Comparison of ENCODE assay signal across 8 cellular contexts in genomic region chr11:10366568-10367331, GRCh38.
DNase-seq lines count a peak whose midpoint lies in the region; ATAC-seq and TF ChIP-seq lines count a peak whose summit lies in the region.

No MANE protein-coding gene starts in this region.

- no peaks in the 10 kb centered on the region for H3K27me3 ChIP-seq in CD8-positive, alpha-beta T cell (ENCODE audit: insufficient read depth, low read length)
- no peaks in the 10 kb centered on the region for H3K27me3 ChIP-seq in HUES48 (ENCODE audit: control insufficient read depth, insufficient read depth, low read length)
- H3K27me3 ChIP-seq in fibroblast of lung (ENCODE audit: control insufficient read depth, insufficient read depth, low read length) = no peaks in the 10 kb centered on the region
- no peaks in the 10 kb centered on the region for H3K27me3 ChIP-seq in neuronal stem cell (ENCODE audit: control insufficient read depth in 3 of 3, insufficient read depth in 3 of 3, low read depth in 1 of 3, low read length in 3 of 3)
- no peaks in the 10 kb centered on the region for H3K27me3 ChIP-seq in suprapubic skin

- CTCF ChIA-PET in CD8-positive, alpha-beta T cell (lab: Charles Lee) = interaction anchor here (0.6 to 2.0 kb wide), 11 partner anchors 9 to 63 kb away, joined by 3 to 12 read pairs (median 4); no protein-coding TSS in a partner anchor

- no peak overlapping the region for H4K8ac ChIP-seq in neuronal stem cell (ENCODE audit: low read depth, low read length)

- H3K23ac ChIP-seq in neuronal stem cell (ENCODE audit: low read depth, low read length, poor library complexity) = peak overlapping the region; percentile 40

- H3K27ac ChIP-seq in CD8-positive, alpha-beta T cell (ENCODE audit: low read depth, low read length) = no peak overlapping the region
- H3K27ac ChIP-seq in HUES48 (ENCODE audit: low read depth, low read length) = peak overlapping the region; percentile 67
- H3K27ac ChIP-seq in fibroblast of lung (ENCODE audit: insufficient read depth, low read length) = peak overlapping the region; percentile 51
- no peak overlapping the region for H3K27ac ChIP-seq in neuronal stem cell (replicated peaks; ENCODE audit: low read length)
- H3K27ac ChIP-seq in suprapubic skin = no peak overlapping the region

- no CpG with 5 or more reads among the region's 8 CpGs for WGBS in neuronal stem cell (ENCODE audit: extremely low coverage in 2 of 2, insufficient read length in 2 of 2, insufficient replicate concordance in 1 of 2), 2 donors
- WGBS in suprapubic skin = 32% methylated on average over 8 of the region's 8 CpGs

- peaks cover 8% of the 10 kb centered on the region for H3K27me3 Mint-ChIP-seq in CD8-positive, alpha-beta T cell (ENCODE audit: low read depth)

- no peaks in the 10 kb centered on the region for H3K9me3 Mint-ChIP-seq in CD8-positive, alpha-beta T cell

- no peak overlapping the region for H3K14ac ChIP-seq in neuronal stem cell (ENCODE audit: low read length)

- H2BK12ac ChIP-seq in neuronal stem cell (ENCODE audit: low read length) = peak overlapping the region; percentile 47

- H2AK5ac ChIP-seq in neuronal stem cell (ENCODE audit: low read depth, low read length) = peak overlapping the region; percentile 11

- H3K79me2 ChIP-seq in fibroblast of lung (ENCODE audit: control insufficient read depth, insufficient read depth, low read length) = no peaks in the 10 kb centered on the region

- no peak overlapping the region for H2BK5ac ChIP-seq in neuronal stem cell (ENCODE audit: low read length)

- no peak overlapping the region for H3K9ac ChIP-seq in HUES48 (ENCODE audit: low read depth, low read length)
- H3K9ac ChIP-seq in fibroblast of lung (ENCODE audit: insufficient read depth, low read length) = no peak overlapping the region
- H3K9ac ChIP-seq in neuronal stem cell (ENCODE audit: low read depth, low read length, poor library complexity) = no peak overlapping the region

- H4K91ac ChIP-seq in neuronal stem cell (ENCODE audit: low read depth, low read length, poor library complexity) = no peak overlapping the region

- H3K27ac Mint-ChIP-seq in CD8-positive, alpha-beta T cell = no peak overlapping the region

- H3K4me3 ChIP-seq in CD8-positive, alpha-beta T cell (ENCODE audit: low read depth, low read length) = no peak overlapping the region
- H3K4me3 ChIP-seq in HUES48 (ENCODE audit: low read depth, low read length) = no peak overlapping the region
- peak overlapping the region in 1 of 4 experiments; percentile 21 for H3K4me3 ChIP-seq in fibroblast of lung (replicated peaks in 1 of 4; ENCODE audit: control extremely low read depth in 1 of 4, insufficient read depth in 1 of 4, low read depth in 3 of 4, low read length in 4 of 4)
- no peak overlapping the region for H3K4me3 ChIP-seq in neuronal stem cell (ENCODE audit: low read length in 2 of 2)
- H3K4me3 ChIP-seq in suprapubic skin = no peak overlapping the region

- no peaks in the 10 kb centered on the region for H3K36me3 ChIP-seq in CD8-positive, alpha-beta T cell (ENCODE audit: insufficient read depth, low read length)
- H3K36me3 ChIP-seq in HUES48 (ENCODE audit: control insufficient read depth, insufficient read depth, low read length) = no peaks in the 10 kb centered on the region
- H3K36me3 ChIP-seq in fibroblast of lung (ENCODE audit: control insufficient read depth, insufficient read depth, low read length) = no peaks in the 10 kb centered on the region
- H3K36me3 ChIP-seq in neuronal stem cell (replicated peaks in 1 of 2; ENCODE audit: control insufficient read depth in 2 of 2, insufficient read depth in 2 of 2, low read length in 2 of 2) = no peaks in the 10 kb centered on the region
- no peaks in the 10 kb centered on the region for H3K36me3 ChIP-seq in suprapubic skin

- peak overlapping the region; percentile 13 for H3K4me2 ChIP-seq in fibroblast of lung (ENCODE audit: extremely low read depth, insufficient read depth, low read length)
- no peak overlapping the region for H3K4me2 ChIP-seq in neuronal stem cell (ENCODE audit: insufficient read depth, low read length, poor library complexity, severe bottlenecking)

- TF ChIP-seq CTCF in CD8-positive, alpha-beta T cell (IDR thresholded peaks at IDR 0.05) = peak; percentile 62
- TF ChIP-seq CTCF in GM20000 (IDR thresholded peaks at IDR 0.05; ENCODE audit: extremely low read depth, missing control alignments) (peak; percentile 81), fibroblast of lung (conservative IDR thresholded peaks at IDR 0.05 in 1 of 2, IDR thresholded peaks at IDR 0.05 in 1 of 2; ENCODE audit: low read depth in 1 of 2, low read length in 2 of 2) (peak; percentile 96), suprapubic skin (IDR thresholded peaks at IDR 0.05) (peak; percentile 51 to 81)

- H3K4me1 Mint-ChIP-seq in CD8-positive, alpha-beta T cell (ENCODE audit: low read depth) = peaks cover 4% of the 10 kb centered on the region

- ATAC-seq in CD8-positive, alpha-beta T cell = peak; percentile 55

- intact Hi-C loops in CD8-positive, alpha-beta T cell (cut with DNase I, micrococcal nuclease) = no loop called here

- no peak for TF ChIP-seq POLR2A in suprapubic skin (IDR thresholded peaks at IDR 0.05)

- no peak overlapping the region for H3K4me3 Mint-ChIP-seq in CD8-positive, alpha-beta T cell

- no peaks in the 10 kb centered on the region for H4K20me1 ChIP-seq in fibroblast of lung (ENCODE audit: control insufficient read depth, extremely low read depth, insufficient read depth, low read length)

- POLR2A ChIA-PET in CD8-positive, alpha-beta T cell (lab: Charles Lee) = no interaction called here

- H3K79me1 ChIP-seq in neuronal stem cell (ENCODE audit: low read depth, low read length) = no peaks in the 10 kb centered on the region

- H2AFZ ChIP-seq in fibroblast of lung (ENCODE audit: low read length) (no peak overlapping the region), neuronal stem cell (ENCODE audit: low read length) (peak overlapping the region; percentile 70)

- H3K4me1 ChIP-seq in CD8-positive, alpha-beta T cell (ENCODE audit: insufficient read depth, low read length) = no peaks in the 10 kb centered on the region
- H3K4me1 ChIP-seq in HUES48 (ENCODE audit: control insufficient read depth, insufficient read depth, low read length) (peaks cover 13% of the 10 kb centered on the region), fibroblast of lung (ENCODE audit: control insufficient read depth, extremely low read depth, insufficient read depth, low read length) (peaks cover 9% of the 10 kb centered on the region), neuronal stem cell (ENCODE audit: control insufficient read depth in 2 of 2, insufficient read depth in 1 of 2, low read depth in 1 of 2, low read length in 2 of 2) (peaks cover 0 to 3% of the 10 kb centered on the region in 2 donors), suprapubic skin (peaks cover 10% of the 10 kb centered on the region)

- H3K9me3 ChIP-seq in CD8-positive, alpha-beta T cell (ENCODE audit: low read length) = no peaks in the 10 kb centered on the region
- no peaks in the 10 kb centered on the region for H3K9me3 ChIP-seq in HUES48 (ENCODE audit: control insufficient read depth, insufficient read depth, low read length)
- H3K9me3 ChIP-seq in fibroblast of lung (ENCODE audit: control insufficient read depth, insufficient read depth, low read depth, low read length) = no peaks in the 10 kb centered on the region
- peaks cover 0 to 20% of the 10 kb centered on the region in 2 donors for H3K9me3 ChIP-seq in neuronal stem cell (replicated peaks in 1 of 2; ENCODE audit: control insufficient read depth in 2 of 2, insufficient read depth in 1 of 2, low read depth in 1 of 2, low read length in 2 of 2)
- no peaks in the 10 kb centered on the region for H3K9me3 ChIP-seq in suprapubic skin

- H3K18ac ChIP-seq in neuronal stem cell (ENCODE audit: low read length) = peak overlapping the region; percentile 45

- no peak for TF ChIP-seq EP300 in suprapubic skin (IDR thresholded peaks at IDR 0.05)

- peak; percentile 12 to 56 (median 33) for DNase-seq in CD8-positive, alpha-beta T cell
- DNase-seq in GM20000 (ENCODE audit: low spot score) = peak; percentile 80
- DNase-seq in OCI-M1 (lab: John Stamatoyannopoulos, UW) = peak; percentile 82
- DNase-seq in activated T-cell treated with anti-CD3 and anti-CD28 coated beads for 48 hours (ENCODE audit: low read depth) = peak; percentile 56
- DNase-seq in fibroblast of lung (ENCODE audit: low read depth in 2 of 2) = peak; percentile 84 to 100
- DNase-seq in neuronal stem cell (ENCODE audit: low spot score) = peak; percentile 58
- peak in 1 of 2 donors; percentile 85 for DNase-seq in suprapubic skin (ENCODE audit: low spot score in 2 of 2)

- no peak overlapping the region for H2BK120ac ChIP-seq in neuronal stem cell (ENCODE audit: low read depth, low read length)

- no peaks in the 10 kb centered on the region for H3K36me3 Mint-ChIP-seq in CD8-positive, alpha-beta T cell

- H2BK15ac ChIP-seq in neuronal stem cell (ENCODE audit: low read length) = no peak overlapping the region

- no peak overlapping the region for H3K4ac ChIP-seq in neuronal stem cell (ENCODE audit: low read length)

Comparison
In these comparisons a context has a peak if more than half of its experiments do, and no peak if none do; other contexts are left out.
1. H3K27ac ChIP-seq: peak in HUES48 (single experiment) and fibroblast of lung (single experiment); none in CD8-positive, alpha-beta T cell (single experiment), neuronal stem cell (single experiment) and suprapubic skin (single experiment).
2. Peak in every context shown above with its lines, with median percentiles within 50 percentile points of each other: CTCF ChIP-seq.